2 cellular contexts compared by ENCODE assay signal in genomic region chr10:12518024-12518423, GRCh38.
TF ChIP-seq lines count a peak whose summit lies in the region.

No MANE protein-coding gene starts in this region.

TF ChIP-seq in GM12878, 131 proteins besides CTCF, POLR2A, EP300 and RAD21 (continued from another document):
- TF ChIP-seq ZBTB40 (IDR thresholded peaks at IDR 0.05; ENCODE audit: borderline replicate concordance) (peak; percentile 70), SPI1 (IDR thresholded peaks at IDR 0.05; ENCODE audit: borderline replicate concordance, insufficient read depth, low read depth, low read length) (no peak), ATF7 (IDR thresholded peaks at IDR 0.05; ENCODE audit: low read depth) (no peak), ZBTB33 (IDR thresholded peaks at IDR 0.05) (no peak), NBN (IDR thresholded peaks at IDR 0.05) (no peak), YY1 (IDR thresholded peaks at IDR 0.05; ENCODE audit: low read depth, low read length) (no peak), CBFB (IDR thresholded peaks at IDR 0.05; ENCODE audit: low read depth) (no peak), MTA2 (IDR thresholded peaks at IDR 0.05; ENCODE audit: low read depth) (no peak)

TF ChIP-seq in K562, 482 proteins besides CTCF, POLR2A, EP300 and RAD21 (continued from another document):
- TF ChIP-seq ZBTB40 (IDR thresholded peaks at IDR 0.05) (peak; percentile 84), ZBTB40 (CRISPR knock-in tag; IDR thresholded peaks at IDR 0.05) (no peak), ZC3H4 (CRISPR knock-in tag; IDR thresholded peaks at IDR 0.05; ENCODE audit: borderline replicate concordance) (no peak)
TF ChIP-seq in K562: peak in this region for 1.
